Comparison of ENCODE assay signal across 7 cellular contexts in the genomic region with DNA sequence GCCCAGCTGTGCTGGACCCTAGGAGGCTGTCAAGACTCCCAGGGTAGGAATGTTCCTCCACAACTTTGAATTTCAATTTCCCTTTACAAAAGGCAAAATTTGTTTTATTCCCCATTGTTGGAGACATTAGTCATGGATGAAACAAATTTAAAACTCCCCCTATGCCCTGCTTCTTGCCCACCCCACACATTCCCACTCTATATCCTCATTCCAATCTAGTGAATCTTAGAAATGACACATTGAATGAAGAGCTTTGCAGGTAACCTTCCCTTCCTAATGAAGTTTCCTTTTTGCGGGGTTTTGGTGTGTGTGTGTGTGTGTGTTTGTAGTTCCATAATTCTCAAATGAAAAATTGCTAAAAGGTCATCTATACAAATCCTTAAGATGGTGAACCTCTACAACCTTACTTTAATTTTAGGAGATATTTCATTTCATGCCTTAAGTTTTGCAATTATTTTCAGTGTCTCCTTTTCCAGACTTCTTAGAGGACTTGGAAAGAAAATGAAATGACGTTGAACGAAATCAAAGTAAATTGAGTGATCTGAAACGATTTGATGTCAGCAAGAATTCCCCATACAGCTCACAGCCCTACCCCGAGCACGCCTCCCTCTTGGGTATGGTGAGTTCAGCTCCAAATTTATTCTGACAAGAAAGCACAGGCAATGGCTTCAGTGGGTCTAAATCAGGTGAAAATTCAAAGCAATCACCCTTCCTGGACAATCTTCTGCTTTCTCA.
DNase-seq lines count a peak whose midpoint lies in the region; ATAC-seq lines count a peak whose summit lies in the region.

No MANE protein-coding gene starts in this region.

- H3K27me3 Mint-ChIP-seq in activated T-helper 2 cell treated with anti-CD3 and anti-CD28 coated beads, Interferon-gamma antibody, Interleukin-2, Interleukin-4, amounts not matched to agents 10 μg/mL and 5 μg/mL and 100 μg/mL, durations not matched to agents 14 hours and 24 hours and 36 hours (ENCODE audit: low read depth), result no peaks in the 10 kb centered on the region

- no peaks in the 10 kb centered on the region for H3K36me3 ChIP-seq in HUES48 (ENCODE audit: control insufficient read depth, insufficient read depth, low read length)
- H3K36me3 ChIP-seq in iPS-18a (ENCODE audit: control insufficient read depth, low read depth, low read length), result no peaks in the 10 kb centered on the region
- no peaks in the 10 kb centered on the region for H3K36me3 ChIP-seq in subcutaneous abdominal adipose tissue (ENCODE audit: control insufficient read depth in 5 of 5, insufficient read depth in 5 of 5, low read length in 5 of 5)

- H3K4me1 Mint-ChIP-seq in activated T-helper 2 cell treated with anti-CD3 and anti-CD28 coated beads, Interferon-gamma antibody, Interleukin-2, Interleukin-4, amounts not matched to agents 10 μg/mL and 5 μg/mL and 100 μg/mL, durations not matched to agents 14 hours and 24 hours and 36 hours (ENCODE audit: low read depth), result peaks cover 70% of the 10 kb centered on the region

- intact Hi-C loops in activated T-helper 2 cell treated with anti-CD3 and anti-CD28 coated beads, Interferon-gamma antibody, Interleukin-2, Interleukin-4, amounts not matched to agents 10 μg/mL and 5 μg/mL and 100 μg/mL, durations not matched to agents 14 hours and 24 hours and 36 hours (cut with micrococcal nuclease), result loop anchor here (1.0 to 2.0 kb wide), 7 partner anchors 41 to 605 kb away; a partner anchor contains a TSS

- no peak for DNase-seq in activated T-helper 2 cell treated with anti-CD3 and anti-CD28 coated beads, Interferon-gamma antibody, Interleukin-2, Interleukin-4, amounts not matched to agents 10 μg/mL and 5 μg/mL and 100 μg/mL, durations not matched to agents 14 hours and 24 hours and 36 hours (ENCODE audit: low spot score)
- no peak for DNase-seq in NCI-H2227 (lab: John Stamatoyannopoulos, UW; ENCODE audit: unreplicated experiment)

- H3K27ac Mint-ChIP-seq in activated T-helper 2 cell treated with anti-CD3 and anti-CD28 coated beads, Interferon-gamma antibody, Interleukin-2, Interleukin-4, amounts not matched to agents 10 μg/mL and 5 μg/mL and 100 μg/mL, durations not matched to agents 14 hours and 24 hours and 36 hours, result peak overlapping the region; percentile 98

- H3K4me3 Mint-ChIP-seq in activated T-helper 2 cell treated with anti-CD3 and anti-CD28 coated beads, Interferon-gamma antibody, Interleukin-2, Interleukin-4, amounts not matched to agents 10 μg/mL and 5 μg/mL and 100 μg/mL, durations not matched to agents 14 hours and 24 hours and 36 hours (ENCODE audit: low read depth), result peak overlapping the region; percentile 76

- no peaks in the 10 kb centered on the region for H3K9me3 Mint-ChIP-seq in activated T-helper 2 cell treated with anti-CD3 and anti-CD28 coated beads, Interferon-gamma antibody, Interleukin-2, Interleukin-4, amounts not matched to agents 10 μg/mL and 5 μg/mL and 100 μg/mL, durations not matched to agents 14 hours and 24 hours and 36 hours

- H3K27me3 ChIP-seq in HUES48 (ENCODE audit: control insufficient read depth, insufficient read depth, low read length), result peaks cover 12% of the 10 kb centered on the region
- H3K27me3 ChIP-seq in iPS-18a (ENCODE audit: control insufficient read depth, insufficient read depth, low read length), result peaks cover 15% of the 10 kb centered on the region
- no peaks in the 10 kb centered on the region for H3K27me3 ChIP-seq in subcutaneous abdominal adipose tissue (ENCODE audit: control insufficient read depth in 5 of 5, insufficient read depth in 4 of 5, low read length in 5 of 5)

- no peaks in the 10 kb centered on the region for H3K9me3 ChIP-seq in HUES48 (ENCODE audit: control insufficient read depth, insufficient read depth, low read length)
- no peaks in the 10 kb centered on the region for H3K9me3 ChIP-seq in iPS-18a (ENCODE audit: control insufficient read depth, low read depth, low read length)
- no peaks in the 10 kb centered on the region for H3K9me3 ChIP-seq in subcutaneous abdominal adipose tissue (ENCODE audit: control insufficient read depth in 5 of 5, low read length in 5 of 5)

- H3K4me3 ChIP-seq in HUES48 (ENCODE audit: low read depth, low read length) (peak overlapping the region; percentile 67; the same call in 1 of the 2 replicates), iPS-18a (ENCODE audit: low read length) (peak overlapping the region; percentile 69), subcutaneous abdominal adipose tissue (ENCODE audit: low read depth in 1 of 5, low read length in 5 of 5) (peak overlapping the region in 4 of 5 donors; percentile 65 to 82 (median 69))

- ATAC-seq in GM18867 (IDR thresholded peaks at IDR 0.05; ENCODE audit: unreplicated experiment) (no peak), GM21390 (IDR thresholded peaks at IDR 0.05; ENCODE audit: unreplicated experiment) (no peak)

- H3K4me1 ChIP-seq in HUES48 (ENCODE audit: control insufficient read depth, insufficient read depth, low read length), result peaks cover 30% of the 10 kb centered on the region
- H3K4me1 ChIP-seq in iPS-18a (ENCODE audit: control insufficient read depth, low read depth, low read length), result peaks cover 24% of the 10 kb centered on the region
- peaks cover 13 to 39% (median 26%) of the 10 kb centered on the region in 5 donors for H3K4me1 ChIP-seq in subcutaneous abdominal adipose tissue (ENCODE audit: control insufficient read depth in 5 of 5, insufficient read depth in 5 of 5, low read length in 5 of 5)

- peak overlapping the region; percentile 97 for H3K27ac ChIP-seq in HUES48 (ENCODE audit: low read depth, low read length)
- H3K27ac ChIP-seq in iPS-18a (ENCODE audit: low read length), result no peak overlapping the region
- peak overlapping the region; percentile 98 for H3K27ac ChIP-seq in subcutaneous abdominal adipose tissue (ENCODE audit: low read depth, low read length)

- no peaks in the 10 kb centered on the region for H3K36me3 Mint-ChIP-seq in activated T-helper 2 cell treated with anti-CD3 and anti-CD28 coated beads, Interferon-gamma antibody, Interleukin-2, Interleukin-4, amounts not matched to agents 10 μg/mL and 5 μg/mL and 100 μg/mL, durations not matched to agents 14 hours and 24 hours and 36 hours (ENCODE audit: low read depth)

- H3K9ac ChIP-seq in HUES48 (ENCODE audit: low read depth, low read length), result no peak overlapping the region
- no peak overlapping the region for H3K9ac ChIP-seq in iPS-18a (ENCODE audit: low read length)
- H3K9ac ChIP-seq in subcutaneous abdominal adipose tissue (ENCODE audit: low read length in 5 of 5), result peak overlapping the region in 3 of 5 donors; percentile 68 to 85 (median 71)

Comparison
In these comparisons a context has a peak if more than half of its experiments do, and no peak if none do; other contexts are left out.
1. H3K9ac ChIP-seq: peak in subcutaneous abdominal adipose tissue (3 of 5); none in HUES48 (single experiment) and iPS-18a (single experiment).
2. Peak in every context shown above with its lines, with median percentiles within 50 percentile points of each other: H3K4me3 ChIP-seq.